9 cellular contexts compared by ENCODE assay signal in the genomic region with DNA sequence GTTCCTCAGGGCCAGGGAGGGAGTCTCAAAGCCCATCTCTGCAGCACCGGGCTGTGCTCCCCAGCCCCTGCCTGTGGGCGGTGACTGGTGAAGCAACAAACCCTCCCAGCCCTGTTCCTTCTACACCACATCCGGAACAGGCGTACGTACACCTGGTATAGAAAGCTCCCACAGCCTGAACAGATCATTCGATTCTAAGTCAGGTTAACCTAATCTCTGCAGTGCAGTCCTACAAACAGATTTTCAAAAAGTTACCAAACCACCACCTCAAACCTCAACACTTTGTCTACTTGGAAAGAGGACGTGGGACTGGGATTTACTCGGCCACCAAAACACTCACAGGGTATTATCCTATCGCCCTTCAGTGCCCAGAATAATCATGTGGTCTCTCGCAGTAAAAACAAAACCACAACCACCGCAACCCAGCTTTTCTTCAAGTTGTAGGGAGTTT.
DNase-seq lines count a peak whose midpoint lies in the region; ATAC-seq and TF ChIP-seq lines count a peak whose summit lies in the region.
"Had no signal": no experiment of that assay in that cellular context is flagged by ENCODE, and none has a peak within 500 bp of the region (broad histone marks: within the 10 kb centered on the region; RNA-seq: fewer than 3 reads in every experiment).

No MANE protein-coding gene starts in this region.

- DNase-seq in activated CD8-positive, alpha-beta memory T cell treated with anti-CD3 and anti-CD28 coated beads for 24 hours = peak; percentile 71
- DNase-seq in memory B cell (ENCODE audit: low spot score in 2 of 2) (peak; percentile 31 to 34), thoracic aorta (ENCODE audit: low spot score) (no peak), NCI-H526 treated with DMSO at 0.1 percent for 48 hours (lab: John Stamatoyannopoulos, UW) (no peak), HFFc6 (no peak), esophagus muscularis mucosa (ENCODE audit: extremely low spot score) (no peak)

- H3K4me1 Mint-ChIP-seq in memory B cell = peaks cover 15% of the 10 kb centered on the region
- H3K4me1 Mint-ChIP-seq in HFFc6 (ENCODE audit: low read depth) = peaks cover 34% of the 10 kb centered on the region

- TF ChIP-seq CTCF in thoracic aorta (IDR thresholded peaks at IDR 0.05) = no peak
- no peak for TF ChIP-seq CTCF in HFFc6 (IDR thresholded peaks at IDR 0.05)
- no peak for TF ChIP-seq CTCF in esophagus muscularis mucosa (IDR thresholded peaks at IDR 0.05)

- no peaks in the 10 kb centered on the region for H3K36me3 Mint-ChIP-seq in memory B cell
- H3K36me3 Mint-ChIP-seq in HFFc6 (ENCODE audit: low read depth) = peaks cover 32% of the 10 kb centered on the region

- H3K4me3 Mint-ChIP-seq in memory B cell = peak overlapping the region; percentile 76
- H3K4me3 Mint-ChIP-seq in HFFc6 = no peak overlapping the region

- H3K36me3 ChIP-seq in thoracic aorta = no peaks in the 10 kb centered on the region
- H3K36me3 ChIP-seq in esophagus muscularis mucosa = no peaks in the 10 kb centered on the region

- H3K27ac Mint-ChIP-seq in memory B cell (peak overlapping the region; percentile 77), HFFc6 (no peak overlapping the region)

- H3K27ac ChIP-seq in thoracic aorta (no peak overlapping the region), esophagus muscularis mucosa (replicated peaks in 1 of 4) (peak overlapping the region in 2 of 4 donors; percentile 34 to 85)

- H3K9me3 Mint-ChIP-seq in memory B cell = no peaks in the 10 kb centered on the region
- peaks cover 4% of the 10 kb centered on the region; the same call in 1 of the 2 replicates for H3K9me3 Mint-ChIP-seq in HFFc6

- H3K27me3 ChIP-seq in thoracic aorta (replicated peaks; ENCODE audit: insufficient read depth) (no peaks in the 10 kb centered on the region), esophagus muscularis mucosa (no peaks in the 10 kb centered on the region)

- ATAC-seq in GM19397 (IDR thresholded peaks at IDR 0.05; ENCODE audit: unreplicated experiment) (peak; percentile 69), HG03460 (IDR thresholded peaks at IDR 0.05; ENCODE audit: unreplicated experiment) (peak; percentile 99), memory B cell (ENCODE audit: low read depth) (peak; percentile 98), thoracic aorta (ENCODE audit: insufficient number of reproducible peaks, low FRiP score, low read depth) (no peak)
- ATAC-seq: Panc1 had no signal

- H3K27me3 Mint-ChIP-seq in memory B cell (peaks cover 3% of the 10 kb centered on the region), HFFc6 (ENCODE audit: insufficient read depth) (peaks cover 3% of the 10 kb centered on the region; the same call in 1 of the 2 replicates)

- WGBS in esophagus muscularis mucosa = 72% methylated on average over 11 of the region's 11 CpGs

- peaks cover 14 to 38% of the 10 kb centered on the region in 2 donors for H3K4me1 ChIP-seq in thoracic aorta (ENCODE audit: control insufficient read depth in 1 of 2, low read depth in 2 of 2)
- H3K4me1 ChIP-seq in esophagus muscularis mucosa = peaks cover 23 to 48% (median 43%) of the 10 kb centered on the region in 4 donors

- TF ChIP-seq POLR2A in esophagus muscularis mucosa (IDR thresholded peaks at IDR 0.05; ENCODE audit: low read depth) = no peak

- H3K4me3 ChIP-seq in thoracic aorta (peak overlapping the region; percentile 4), esophagus muscularis mucosa (no peak overlapping the region)

- TF ChIP-seq EP300 in esophagus muscularis mucosa (IDR thresholded peaks at IDR 0.05) = no peak

- H3K9me3 ChIP-seq in thoracic aorta (no peaks in the 10 kb centered on the region), esophagus muscularis mucosa (no peaks in the 10 kb centered on the region)

- intact Hi-C loops in esophagus muscularis mucosa (cut with DNase I) = loop anchor here (5.0 kb wide), 1 partner anchor 61 kb away; no protein-coding TSS in a partner anchor

Comparison
In these comparisons a context has a peak if more than half of its experiments do, and no peak if none do; other contexts are left out.
1. DNase-seq: peak in activated CD8-positive, alpha-beta memory T cell treated with anti-CD3 and anti-CD28 coated beads for 24 hours (single experiment) and memory B cell (2 of 2); none in thoracic aorta (single experiment), NCI-H526 treated with DMSO at 0.1 percent for 48 hours (single experiment), HFFc6 (single experiment) and esophagus muscularis mucosa (single experiment).